Comparison of ENCODE assay signal across 25 cellular contexts in genomic region chr19:35160629-35161433, GRCh38. TPM values are rescaled to one million over a fixed set of nuclear protein-coding genes. Genes with fewer than 3 reads are reported as not detected.
A peak's percentile ranks its signal among the peaks of the same experiment; 100 is the strongest.
DNase-seq lines count a peak whose midpoint lies in the region; ATAC-seq and TF ChIP-seq lines count a peak whose summit lies in the region.
"Had no signal": no experiment of that assay in that cellular context is flagged by ENCODE, and none has a peak within 500 bp of the region (broad histone marks: within the 10 kb centered on the region; RNA-seq: fewer than 3 reads in every experiment).

No MANE protein-coding gene starts in this region.

- H3K9me3 ChIP-seq in CD8-positive, alpha-beta T cell (ENCODE audit: low read length): no peaks in the 10 kb centered on the region

- H3K9me3 Mint-ChIP-seq in CD14-positive monocyte: peaks cover 18 to 32% (median 24%) of the 10 kb centered on the region in 7 donors
- H3K9me3 Mint-ChIP-seq in CD8-positive, alpha-beta T cell: peaks cover 9% of the 10 kb centered on the region
- peaks cover 5 to 6% of the 10 kb centered on the region in 2 donors for H3K9me3 Mint-ChIP-seq in effector memory CD8-positive, alpha-beta T cell
- peaks cover 39% of the 10 kb centered on the region for H3K9me3 Mint-ChIP-seq in T-helper 2 cell treated with Interferon-gamma antibody and Interleukin-4, amounts not matched to agents 5 μg/mL and 100 μg/mL, for 36 hours
- peaks cover 32% of the 10 kb centered on the region for H3K9me3 Mint-ChIP-seq in WTC11

- intact Hi-C loops in CD14-positive monocyte (cut with micrococcal nuclease): no loop called here
- intact Hi-C loops in CD8-positive, alpha-beta T cell (cut with DNase I, micrococcal nuclease): no loop called here

- peaks cover 84% of the 10 kb centered on the region for H3K36me3 ChIP-seq in CD8-positive, alpha-beta T cell (ENCODE audit: insufficient read depth, low read length)

- no peak for DNase-seq in CD14-positive monocyte (ENCODE audit: low spot score)
- DNase-seq in CD8-positive, alpha-beta T cell: no peak
- no peak for DNase-seq in effector memory CD8-positive, alpha-beta T cell
- DNase-seq in T-helper 2 cell treated with Interferon-gamma antibody and Interleukin-4, amounts not matched to agents 5 μg/mL and 100 μg/mL, for 36 hours (ENCODE audit: low spot score): no peak
- no peak for DNase-seq in WTC11 (ENCODE audit: low spot score)
- DNase-seq: activated CD4-positive, CD25-positive, alpha-beta regulatory T cell treated with anti-CD3 and anti-CD28 coated beads, Interleukin-2, amount 50 U/mL, for 72 hours; activated CD8-positive, alpha-beta memory T cell treated with anti-CD3 and anti-CD28 coated beads, Interleukin-2, amount 50 U/mL, for 4 hours; activated naive CD4-positive, alpha-beta T cell treated with anti-CD3 and anti-CD28 coated beads for 36 hours; DMS 273 treated with DMSO at 0.1 percent for 48 hours; endodermal cell; GDM1; glutamatergic neuron; left cardiac atrium; NCI-H1105; NCI-H2081; NCI-H446; stimulated activated CD4-positive, alpha-beta T cell treated with anti-CD3 and anti-CD28 coated beads, Interleukin-1b, Interleukin-23, amount 100 ng/mL, for 48 hours; stomach; upper lobe of left lung had no signal

- no peak overlapping the region for H3K4me3 ChIP-seq in CD8-positive, alpha-beta T cell (ENCODE audit: low read depth, low read length)
- H3K4me3 ChIP-seq: SK-N-MC, stomach, upper lobe of left lung had no signal

- no peak overlapping the region for H3K27ac ChIP-seq in CD8-positive, alpha-beta T cell (ENCODE audit: low read depth, low read length)
- H3K27ac ChIP-seq: SK-N-MC, stomach, upper lobe of left lung had no signal

- H3K36me3 Mint-ChIP-seq in CD14-positive monocyte (peaks cover 95 to 100% of the 10 kb centered on the region in 2 donors), WTC11 (peaks cover 96% of the 10 kb centered on the region)
- H3K36me3 Mint-ChIP-seq in CD8-positive, alpha-beta T cell: peaks cover 98% of the 10 kb centered on the region
- H3K36me3 Mint-ChIP-seq in effector memory CD8-positive, alpha-beta T cell (ENCODE audit: insufficient read depth): peaks cover 88% of the 10 kb centered on the region
- peaks cover 97% of the 10 kb centered on the region for H3K36me3 Mint-ChIP-seq in T-helper 2 cell treated with Interferon-gamma antibody and Interleukin-4, amounts not matched to agents 5 μg/mL and 100 μg/mL, for 36 hours (ENCODE audit: low read depth)

- H3K4me1 Mint-ChIP-seq in CD14-positive monocyte (peaks cover 15% of the 10 kb centered on the region), WTC11 (peaks cover 8% of the 10 kb centered on the region)
- peaks cover 40% of the 10 kb centered on the region for H3K4me1 Mint-ChIP-seq in CD8-positive, alpha-beta T cell (ENCODE audit: low read depth)
- H3K4me1 Mint-ChIP-seq in effector memory CD8-positive, alpha-beta T cell (ENCODE audit: low read depth in 2 of 2): peaks cover 24 to 29% of the 10 kb centered on the region in 2 donors
- H3K4me1 Mint-ChIP-seq in T-helper 2 cell treated with Interferon-gamma antibody and Interleukin-4, amounts not matched to agents 5 μg/mL and 100 μg/mL, for 36 hours (ENCODE audit: low read depth): peaks cover 16% of the 10 kb centered on the region
- H3K4me1 Mint-ChIP-seq: endodermal cell, nephron had no signal

- CTCF ChIA-PET in CD8-positive, alpha-beta T cell (lab: Charles Lee): interaction anchor here (2.5 kb wide), 1 partner anchor 19 kb away, joined by 10 read pairs; no protein-coding TSS in a partner anchor
- CTCF ChIA-PET in WTC11 (lab: Charles Lee): interaction anchor here (0.6 to 1.7 kb wide), 4 partner anchors 17 to 316 kb away, joined by 3 to 5 read pairs (median 3); no protein-coding TSS in a partner anchor

- TF ChIP-seq CTCF in CD14-positive monocyte (IDR thresholded peaks at IDR 0.05): no peak
- no peak for TF ChIP-seq CTCF in CD8-positive, alpha-beta T cell (IDR thresholded peaks at IDR 0.05)
- TF ChIP-seq CTCF in WTC11 (IDR thresholded peaks at IDR 0.05): no peak

- no peaks in the 10 kb centered on the region for H3K27me3 ChIP-seq in CD8-positive, alpha-beta T cell (ENCODE audit: insufficient read depth, low read length)
- H3K27me3 ChIP-seq: upper lobe of left lung had no signal

- peaks cover 24% of the 10 kb centered on the region for H3K4me1 ChIP-seq in CD8-positive, alpha-beta T cell (ENCODE audit: insufficient read depth, low read length)

- H3K27me3 Mint-ChIP-seq in CD14-positive monocyte (ENCODE audit: low read depth in 3 of 3) (peaks cover 0 to 2% (median 0%) of the 10 kb centered on the region in 3 donors), WTC11 (ENCODE audit: low read depth) (no peaks in the 10 kb centered on the region; the same call in 1 of the 2 replicates)
- no peaks in the 10 kb centered on the region for H3K27me3 Mint-ChIP-seq in CD8-positive, alpha-beta T cell (ENCODE audit: low read depth)
- H3K27me3 Mint-ChIP-seq in effector memory CD8-positive, alpha-beta T cell: no peaks in the 10 kb centered on the region
- no peaks in the 10 kb centered on the region for H3K27me3 Mint-ChIP-seq in T-helper 2 cell treated with Interferon-gamma antibody and Interleukin-4, amounts not matched to agents 5 μg/mL and 100 μg/mL, for 36 hours (ENCODE audit: low read depth)

- ATAC-seq in CD8-positive, alpha-beta T cell: no peak
- ATAC-seq in effector memory CD8-positive, alpha-beta T cell (replicated peaks): no peak
- ATAC-seq in WTC11: no peak
- ATAC-seq: left cardiac atrium had no signal

- POLR2A ChIA-PET in CD8-positive, alpha-beta T cell (lab: Charles Lee): interaction anchor here (0.5 to 1.3 kb wide), 2 partner anchors 51 to 114 kb away, joined by 3 to 5 read pairs; no protein-coding TSS in a partner anchor
- POLR2A ChIA-PET in WTC11 (lab: Charles Lee): no interaction called here

- H3K4me3 Mint-ChIP-seq in CD14-positive monocyte: no peak overlapping the region
- no peak overlapping the region for H3K4me3 Mint-ChIP-seq in CD8-positive, alpha-beta T cell
- H3K4me3 Mint-ChIP-seq in effector memory CD8-positive, alpha-beta T cell: no peak overlapping the region
- H3K4me3 Mint-ChIP-seq in T-helper 2 cell treated with Interferon-gamma antibody and Interleukin-4, amounts not matched to agents 5 μg/mL and 100 μg/mL, for 36 hours: no peak overlapping the region
- H3K4me3 Mint-ChIP-seq in WTC11: no peak overlapping the region
- H3K4me3 Mint-ChIP-seq: activated naive CD4-positive, alpha-beta T cell treated with anti-CD3 and anti-CD28 coated beads for 36 hours; endodermal cell; nephron had no signal

- H3K27ac Mint-ChIP-seq in CD14-positive monocyte (peak overlapping the region in 6 of 7 donors; percentile 21 to 81 (median 70)), WTC11 (no peak overlapping the region)
- peak overlapping the region; percentile 82 for H3K27ac Mint-ChIP-seq in CD8-positive, alpha-beta T cell
- H3K27ac Mint-ChIP-seq in effector memory CD8-positive, alpha-beta T cell: peak overlapping the region; percentile 8 to 88
- H3K27ac Mint-ChIP-seq in T-helper 2 cell treated with Interferon-gamma antibody and Interleukin-4, amounts not matched to agents 5 μg/mL and 100 μg/mL, for 36 hours: no peak overlapping the region
- H3K27ac Mint-ChIP-seq: activated naive CD4-positive, alpha-beta T cell treated with anti-CD3 and anti-CD28 coated beads for 36 hours; endodermal cell; nephron; progenitor cell of endocrine pancreas had no signal

TF ChIP-seq in WTC11, 78 proteins besides CTCF, POLR2A, EP300 and RAD21 (continues in another document):
- TF ChIP-seq ZMAT4 (CRISPR knock-in tag; IDR thresholded peaks at IDR 0.05) (no peak), USF1 (CRISPR knock-in tag; IDR thresholded peaks at IDR 0.05) (no peak), FOXJ3 (CRISPR knock-in tag; IDR thresholded peaks at IDR 0.05; ENCODE audit: borderline replicate concordance) (no peak), E2F5 (CRISPR knock-in tag; IDR thresholded peaks at IDR 0.05) (no peak), HMGA2 (CRISPR knock-in tag; IDR thresholded peaks at IDR 0.05) (no peak), ATF1 (CRISPR knock-in tag; IDR thresholded peaks at IDR 0.05) (no peak), TCF7 (CRISPR knock-in tag; IDR thresholded peaks at IDR 0.05; ENCODE audit: low read depth) (no peak)

RNA-seq across cellular contexts. Expression of gene FXYD5, which starts 6.3 kb away (rescaled TPM):
- 100 to 1,000 TPM; 204 to 312 TPM for polyA plus RNA-seq in CD14-positive monocyte
- 100 to 1,000 TPM; 426 to 440 TPM for total RNA-seq in CD8-positive, alpha-beta T cell
- total RNA-seq in WTC11 (2021): 114 to 135 TPM (median 128 TPM) in 3 replicates

RNA-seq across cellular contexts. Expression of gene FXYD7, which starts 17.8 kb away (rescaled TPM):
- not detected for polyA plus RNA-seq in CD14-positive monocyte
- 10 to 100 TPM; 12.1 to 13.5 TPM for total RNA-seq in CD8-positive, alpha-beta T cell
- total RNA-seq in WTC11 (2021): 16.7 to 16.9 TPM (median 16.9 TPM) in 3 replicates
- total RNA-seq: fibroblast of lung, left cardiac atrium, LHCN-M2, progenitor cell of endocrine pancreas had no signal
- polyA plus RNA-seq: fibroblast of lung had no signal

RNA-seq across cellular contexts. Expression of gene FXYD1, which starts 22.2 kb away (rescaled TPM):
- under 1 TPM in 1 of 2 donors, not detected in 1; 0.74 TPM for polyA plus RNA-seq in CD14-positive monocyte
- 1 to 10 TPM; 1.2 to 2.4 TPM for total RNA-seq in CD8-positive, alpha-beta T cell
- 11.3 to 13.4 TPM (median 13.3 TPM) in 3 replicates for total RNA-seq in WTC11 (2021)
- total RNA-seq: HT1080, LHCN-M2, progenitor cell of endocrine pancreas had no signal

RNA-seq across cellular contexts. Expression of gene LGI4, which starts 26.0 kb away (rescaled TPM):
- polyA plus RNA-seq in CD14-positive monocyte: not detected
- under 1 TPM; 0.72 to 0.90 TPM for total RNA-seq in CD8-positive, alpha-beta T cell
- total RNA-seq in WTC11 (2021): 14.2 to 15.7 TPM (median 15.1 TPM) in 3 replicates
- total RNA-seq: HT1080, LHCN-M2, progenitor cell of endocrine pancreas had no signal

RNA-seq across cellular contexts. Expression of gene FXYD3, which starts 45.2 kb away (rescaled TPM):
- polyA plus RNA-seq in CD14-positive monocyte: not detected
- total RNA-seq in CD8-positive, alpha-beta T cell: not detected
- 1.0 to 1.8 TPM (median 1.2 TPM) in 3 replicates for total RNA-seq in WTC11 (2021)
- total RNA-seq: activated naive CD4-positive, alpha-beta T cell treated with anti-CD3 and anti-CD28 coated beads for 36 hours; endodermal cell; fibroblast of lung; HT1080; LHCN-M2 had no signal
- polyA plus RNA-seq: fibroblast of lung had no signal

Comparison
In these comparisons a context has a peak if more than half of its experiments do, and no peak if none do; other contexts are left out.
1. H3K27ac Mint-ChIP-seq: peak in CD14-positive monocyte (6 of 7), CD8-positive, alpha-beta T cell (single experiment) and effector memory CD8-positive, alpha-beta T cell (2 of 2); none in T-helper 2 cell treated with Interferon-gamma antibody and Interleukin-4, amounts not matched to agents 5 μg/mL and 100 μg/mL, for 36 hours (single experiment) and WTC11 (single experiment).